ENCODE assay signal across 8 cellular contexts in genomic region chr1:166838766-166839599, GRCh38. TPM values are rescaled to one million over a fixed set of nuclear protein-coding genes. Genes with fewer than 3 reads are reported as not detected.
DNase-seq lines count a peak whose midpoint lies in the region; ATAC-seq and TF ChIP-seq lines count a peak whose summit lies in the region.

Gene POGK (plus strand): TSS chr1:166839475. CDS start chr1:166840957, 1,482 bp downstream.

- H3K27me3 ChIP-seq in suprapubic skin: no peaks in the 10 kb centered on the region

- no peaks in the 10 kb centered on the region for H3K27me3 Mint-ChIP-seq in activated naive CD4-positive, alpha-beta T cell treated with anti-CD3 and anti-CD28 coated beads, Interleukin-2, amount 50 U/mL, for 24 hours

- peak within 1 kb of the TSS; percentile 96 for H3K4me3 Mint-ChIP-seq in activated naive CD4-positive, alpha-beta T cell treated with anti-CD3 and anti-CD28 coated beads, Interleukin-2, amount 50 U/mL, for 24 hours

- H3K4me3 ChIP-seq in GM08714 (ENCODE audit: low read length): peak within 1 kb of the TSS; percentile 61
- H3K4me3 ChIP-seq in NB4 (ENCODE audit: low read depth, low read length): peak within 1 kb of the TSS; percentile 68
- H3K4me3 ChIP-seq in suprapubic skin: peak within 1 kb of the TSS; percentile 75

- TF ChIP-seq CTCF in NB4 (IDR thresholded peaks at IDR 0.05; ENCODE audit: low read depth, low read length): no peak
- no peak for TF ChIP-seq CTCF in suprapubic skin (IDR thresholded peaks at IDR 0.05)

- ATAC-seq in HG02571 (IDR thresholded peaks at IDR 0.05; ENCODE audit: unreplicated experiment) (peak; percentile 97), SK-N-SH treated with all-trans-retinoic acid at 6 μM for 48 hours (peak; percentile 99)

- TF ChIP-seq POLR2A in NB4 (IDR thresholded peaks at IDR 0.05; ENCODE audit: extremely low read depth, insufficient read length) (peak; percentile 68), suprapubic skin (IDR thresholded peaks at IDR 0.05) (peak in 1 of 2 donors; percentile 42)

- H3K27ac ChIP-seq in suprapubic skin: peak within 1 kb of the TSS; percentile 88

- TF ChIP-seq EP300 in suprapubic skin (IDR thresholded peaks at IDR 0.05): no peak

- no peaks in the 10 kb centered on the region for H3K9me3 ChIP-seq in suprapubic skin

- no peaks in the 10 kb centered on the region for H3K9me3 Mint-ChIP-seq in activated naive CD4-positive, alpha-beta T cell treated with anti-CD3 and anti-CD28 coated beads, Interleukin-2, amount 50 U/mL, for 24 hours

- under 1% methylated on average over 31 of the region's 63 CpGs for WGBS in suprapubic skin

- H3K4me1 Mint-ChIP-seq in activated naive CD4-positive, alpha-beta T cell treated with anti-CD3 and anti-CD28 coated beads, Interleukin-2, amount 50 U/mL, for 24 hours: peaks cover 42% of the 10 kb centered on the region

- DNase-seq in NB4 (ENCODE audit: low read depth) (peak; percentile 92), globus pallidus (ENCODE audit: low spot score) (peak; percentile 95), occipital lobe (lab: John Stamatoyannopoulos, UW) (peak; percentile 88), suprapubic skin (ENCODE audit: low spot score in 2 of 2) (peak; percentile 94)

- peak within 1 kb of the TSS; percentile 96 for H3K27ac Mint-ChIP-seq in activated naive CD4-positive, alpha-beta T cell treated with anti-CD3 and anti-CD28 coated beads, Interleukin-2, amount 50 U/mL, for 24 hours

- H3K36me3 ChIP-seq in suprapubic skin: peaks cover 31% of the 10 kb centered on the region

- peaks cover 11% of the 10 kb centered on the region for H3K36me3 Mint-ChIP-seq in activated naive CD4-positive, alpha-beta T cell treated with anti-CD3 and anti-CD28 coated beads, Interleukin-2, amount 50 U/mL, for 24 hours

- peaks cover 47% of the 10 kb centered on the region for H3K4me1 ChIP-seq in suprapubic skin

TF ChIP-seq in SK-N-SH treated with all-trans-retinoic acid at 6 μM for 48 hours, 23 proteins besides CTCF, POLR2A, EP300 and RAD21:
- TF ChIP-seq ZNF8 (CRISPR knock-in tag; IDR thresholded peaks at IDR 0.05) (no peak), OSR1 (CRISPR knock-in tag; IDR thresholded peaks at IDR 0.05) (0 out of 2 replicates have a peak, but pooled peaks have one; percentile 41)

RNA-seq across cellular contexts. Expression of gene POGK, which starts in this region (rescaled TPM):
- total RNA-seq in occipital lobe (63.2 TPM), suprapubic skin (10 to 100 TPM; 33.1 to 49.0 (median 39.7) TPM)

Comparison
In these comparisons a context has a peak if more than half of its experiments do, and no peak if none do; other contexts are left out.
1. Peak in every context shown above with its lines: DNase-seq, ATAC-seq, H3K4me3 ChIP-seq and H3K27ac ChIP-seq.